ENCODE assay signal across 14 cellular contexts in genomic region chr20:48349673-48350072, GRCh38.
DNase-seq lines count a peak whose midpoint lies in the region; FAIRE-seq and TF ChIP-seq lines count a peak whose summit lies in the region.
"Had no signal": no experiment of that assay in that cellular context is flagged by ENCODE, and none has a peak within 500 bp of the region (broad histone marks: within the 10 kb centered on the region; RNA-seq: fewer than 3 reads in every experiment).

No MANE protein-coding gene starts in this region.

- no peak for FAIRE-seq in H54 (lab: Jason Lieb, UNC)
- FAIRE-seq: HepG2 had no signal

- in situ Hi-C loops in G401 (cut with HindIII; ENCODE audit: low sequenced_read_pairs): no loop called here

- DNase-seq in NCI-H748 (lab: John Stamatoyannopoulos, UW; ENCODE audit: unreplicated experiment) (peak; percentile 33), NCI-H748 treated with DMSO at 0.1 percent for 48 hours (lab: John Stamatoyannopoulos, UW) (no peak), G401 (ENCODE audit: low spot score) (peak; percentile 19), NCI-H69 (lab: John Stamatoyannopoulos, UW) (peak; percentile 70), inferior parietal cortex (ENCODE audit: extremely low spot score) (peak; percentile 43), NCI-H1048 (lab: John Stamatoyannopoulos, UW) (no peak), H54 (ENCODE audit: insufficient read length, low spot score) (no peak)
- DNase-seq: Caco-2; CD4-positive, alpha-beta T cell; DMS153; DMS79; GF-D8; H7 had no signal

- no peak for TF ChIP-seq POLR2A in H54 (IDR thresholded peaks at IDR 0.05; ENCODE audit: low read depth, low read length)

Comparison
In these comparisons a context has a peak if more than half of its experiments do, and no peak if none do; other contexts are left out.
1. DNase-seq: peak in NCI-H748 (single experiment), G401 (single experiment), NCI-H69 (single experiment) and inferior parietal cortex (single experiment); none in NCI-H748 treated with DMSO at 0.1 percent for 48 hours (single experiment), NCI-H1048 (single experiment) and H54 (single experiment).